Comparison of ENCODE assay signal across 24 cellular contexts in the genomic region with DNA sequence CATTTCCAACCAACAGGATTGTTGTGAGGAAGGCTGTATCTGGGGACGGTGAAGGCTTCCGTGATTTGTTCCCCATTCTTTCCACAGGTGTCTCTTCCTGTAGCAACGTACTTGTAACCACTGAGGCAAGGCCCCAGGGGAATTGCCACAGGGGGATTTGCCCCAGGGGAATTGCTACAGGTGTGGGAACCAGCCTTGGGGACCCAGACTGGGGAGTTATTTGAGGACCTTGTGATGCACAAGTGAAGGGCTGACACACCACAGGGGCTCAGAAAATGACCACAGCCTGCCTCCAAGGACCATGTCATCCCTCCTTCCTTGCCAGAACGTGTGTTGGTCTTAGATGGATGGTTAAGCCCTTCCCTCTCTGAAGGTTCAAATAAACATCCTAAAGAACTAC.
DNase-seq lines count a peak whose midpoint lies in the region; ATAC-seq, FAIRE-seq and TF ChIP-seq lines count a peak whose summit lies in the region.
"Had no signal": no experiment of that assay in that cellular context is flagged by ENCODE, and none has a peak within 500 bp of the region (broad histone marks: within the 10 kb centered on the region; RNA-seq: fewer than 3 reads in every experiment).

No MANE protein-coding gene starts in this region.

- H2BK120ac ChIP-seq in IMR-90 (ENCODE audit: low read depth, low read length), result peak overlapping the region; percentile 89

- peak overlapping the region; percentile 82 for H4K91ac ChIP-seq in IMR-90 (ENCODE audit: insufficient read depth, low read depth, low read length)

- BruUV-seq in IMR-90 (replicated peaks; lab: Mats Ljungman, UMichigan), result no TSS peak

- no peak overlapping the region for H3K9ac ChIP-seq in BLaER1 treated with 17β-estradiol and CSF1 and Interleukin-3, amounts not matched to agents 10 nM and 100 nM
- no peak overlapping the region for H3K9ac ChIP-seq in IMR-90 (ENCODE audit: low read depth, low read length)

- H2BK20ac ChIP-seq in IMR-90 (ENCODE audit: low read depth, low read length), result peak overlapping the region; percentile 89

- intact Hi-C loops in IMR-90 (cut with micrococcal nuclease), result no loop called here

- peak overlapping the region in 1 of 2 experiments; percentile 69; a peak in 2 of 4 replicates for H4K8ac ChIP-seq in IMR-90 (ENCODE audit: low read depth in 2 of 2, low read length in 2 of 2)

- H3K9me3 Mint-ChIP-seq in glutamatergic neuron (ENCODE audit: unreplicated experiment), result no peaks in the 10 kb centered on the region
- H3K9me3 Mint-ChIP-seq in activated CD4-positive, alpha-beta memory T cell treated with anti-CD3 and anti-CD28 coated beads, Interleukin-2, amount 10 ng/mL, durations not matched to agents 7 days and 5 days, result no peaks in the 10 kb centered on the region

- H2BK15ac ChIP-seq in IMR-90 (ENCODE audit: low read depth, low read length), result peak overlapping the region; percentile 95

- no peak overlapping the region for H3K23ac ChIP-seq in IMR-90 (ENCODE audit: low read depth, low read length)

- in situ Hi-C loops in IMR-90 (cut with MboI; ENCODE audit: low sequenced_read_pairs), result no loop called here

- H3K9me3 ChIP-seq in BLaER1 treated with 17β-estradiol and CSF1 and Interleukin-3, amounts not matched to agents 10 nM and 100 nM (replicated peaks in 1 of 11), result no peaks in the 10 kb centered on the region
- no peaks in the 10 kb centered on the region for H3K9me3 ChIP-seq in IMR-90 (ENCODE audit: control insufficient read depth, insufficient read depth, low read length)
- H3K9me3 ChIP-seq: BE2C had no signal

- H3K27me3 ChIP-seq in BLaER1 treated with 17β-estradiol and CSF1 and Interleukin-3, amounts not matched to agents 10 nM and 100 nM, result no peaks in the 10 kb centered on the region
- H3K27me3 ChIP-seq in IMR-90 (ENCODE audit: control insufficient read depth, insufficient read depth, low read length), result no peaks in the 10 kb centered on the region

- H3K4me3 Mint-ChIP-seq in glutamatergic neuron (ENCODE audit: unreplicated experiment), result no peak overlapping the region
- no peak overlapping the region for H3K4me3 Mint-ChIP-seq in activated CD4-positive, alpha-beta memory T cell treated with anti-CD3 and anti-CD28 coated beads, Interleukin-2, amount 10 ng/mL, durations not matched to agents 7 days and 5 days
- H3K4me3 Mint-ChIP-seq: CD14-positive monocyte; CD4-positive, alpha-beta memory T cell; CD8-positive, alpha-beta memory T cell had no signal

- H3K4me2 ChIP-seq in BLaER1 treated with 17β-estradiol and CSF1 and Interleukin-3, amounts not matched to agents 10 nM and 100 nM, result peak overlapping the region in 9 of 11 experiments; percentile 7 to 79 (median 52); a peak in 15 of 22 replicates
- no peak overlapping the region for H3K4me2 ChIP-seq in IMR-90 (ENCODE audit: low read depth, low read length)

- no peak overlapping the region for H3K27ac Mint-ChIP-seq in glutamatergic neuron (ENCODE audit: unreplicated experiment)
- no peak overlapping the region for H3K27ac Mint-ChIP-seq in activated CD4-positive, alpha-beta memory T cell treated with anti-CD3 and anti-CD28 coated beads, Interleukin-2, amount 10 ng/mL, durations not matched to agents 7 days and 5 days
- H3K27ac Mint-ChIP-seq: CD14-positive monocyte; CD4-positive, alpha-beta memory T cell; CD4-positive, CD25-positive, alpha-beta regulatory T cell; CD8-positive, alpha-beta memory T cell had no signal

- no peaks in the 10 kb centered on the region for H3K4me1 Mint-ChIP-seq in glutamatergic neuron (ENCODE audit: low read depth, unreplicated experiment)
- H3K4me1 Mint-ChIP-seq in activated CD4-positive, alpha-beta memory T cell treated with anti-CD3 and anti-CD28 coated beads, Interleukin-2, amount 10 ng/mL, durations not matched to agents 7 days and 5 days, result no peaks in the 10 kb centered on the region
- H3K4me1 Mint-ChIP-seq: CD14-positive monocyte; CD4-positive, alpha-beta memory T cell; CD8-positive, alpha-beta memory T cell had no signal

- H3K4me1 ChIP-seq in BLaER1 treated with 17β-estradiol and CSF1 and Interleukin-3, amounts not matched to agents 10 nM and 100 nM, result peaks cover 0 to 13% (median 11%) of the 10 kb centered on the region in 10 experiments; a peak in 13 of 20 replicates
- peaks cover 24% of the 10 kb centered on the region for H3K4me1 ChIP-seq in IMR-90 (ENCODE audit: control insufficient read depth, insufficient read depth, low read length)
- H3K4me1 ChIP-seq: BE2C had no signal

- POLR2A ChIA-PET in IMR-90 (lab: Charles Lee; ENCODE audit: unreplicated experiment), result no interaction called here
- POLR2A ChIA-PET in activated CD4-positive, alpha-beta memory T cell treated with anti-CD3 and anti-CD28 coated beads, Interleukin-2, amount 10 ng/mL, durations not matched to agents 7 days and 5 days (lab: Charles Lee), result no interaction called here

- no peaks in the 10 kb centered on the region for H4K20me1 ChIP-seq in BLaER1 treated with 17β-estradiol and CSF1 and Interleukin-3, amounts not matched to agents 10 nM and 100 nM
- H4K20me1 ChIP-seq in IMR-90 (ENCODE audit: insufficient read depth, low read length), result no peaks in the 10 kb centered on the region

- H3K56ac ChIP-seq in IMR-90 (ENCODE audit: extremely low read depth, insufficient read depth, low read length), result no peak overlapping the region

- no peak for DNase-seq in IMR-90
- DNase-seq in urothelium cell line (ENCODE audit: low spot score), result no peak
- no peak for DNase-seq in glutamatergic neuron
- no peak for DNase-seq in activated CD4-positive, alpha-beta memory T cell treated with anti-CD3 and anti-CD28 coated beads, Interleukin-2, amount 10 ng/mL, durations not matched to agents 7 days and 5 days
- DNase-seq: 8988T; ACHN; BE2C; C1 segment of cervical spinal cord; CD4-positive, alpha-beta memory T cell; CD4-positive, CD25-positive, alpha-beta regulatory T cell; CD8-positive, alpha-beta memory T cell; COR-L47; DMS 273 treated with DMSO at 0.1 percent for 48 hours; DMS153; DMS53; DMS79; GF-D8 had no signal

- peak overlapping the region; percentile 96 for H2AK5ac ChIP-seq in IMR-90 (ENCODE audit: low read depth, low read length)

- no peaks in the 10 kb centered on the region for H3K79me1 ChIP-seq in IMR-90 (ENCODE audit: low read depth in 1 of 2, low read length in 2 of 2)

- H3K9me1 ChIP-seq in IMR-90 (ENCODE audit: insufficient read depth, low read length), result peaks cover 12% of the 10 kb centered on the region; the same call in 1 of the 2 replicates

- H2AFZ ChIP-seq in IMR-90 (replicated peaks; ENCODE audit: low read length, poor library complexity), result no peak overlapping the region

- H3K36me3 Mint-ChIP-seq in glutamatergic neuron (ENCODE audit: unreplicated experiment), result no peaks in the 10 kb centered on the region
- H3K36me3 Mint-ChIP-seq in activated CD4-positive, alpha-beta memory T cell treated with anti-CD3 and anti-CD28 coated beads, Interleukin-2, amount 10 ng/mL, durations not matched to agents 7 days and 5 days (ENCODE audit: low read depth), result no peaks in the 10 kb centered on the region
- H3K36me3 Mint-ChIP-seq: CD14-positive monocyte; CD4-positive, alpha-beta memory T cell; CD4-positive, CD25-positive, alpha-beta regulatory T cell had no signal

- peak overlapping the region; percentile 65 for H3K4ac ChIP-seq in IMR-90 (ENCODE audit: low read depth, low read length)

- TF ChIP-seq CTCF in IMR-90 (conservative IDR thresholded peaks at IDR 0.05; ENCODE audit: low read depth, low read length) (no peak), glutamatergic neuron (IDR thresholded peaks at IDR 0.05; ENCODE audit: partially characterized antibody, unreplicated experiment) (no peak)

- H3K27me3 Mint-ChIP-seq in glutamatergic neuron (ENCODE audit: unreplicated experiment), result no peaks in the 10 kb centered on the region
- peaks cover 13% of the 10 kb centered on the region for H3K27me3 Mint-ChIP-seq in activated CD4-positive, alpha-beta memory T cell treated with anti-CD3 and anti-CD28 coated beads, Interleukin-2, amount 10 ng/mL, durations not matched to agents 7 days and 5 days

- no peak overlapping the region for H3K27ac ChIP-seq in BLaER1 treated with 17β-estradiol and CSF1 and Interleukin-3, amounts not matched to agents 10 nM and 100 nM
- H3K27ac ChIP-seq in IMR-90 (ENCODE audit: insufficient read depth, low read length), result peak overlapping the region; percentile 12; the same call in 1 of the 2 replicates

- dilution Hi-C loops in IMR-90 (cut with HindIII; ENCODE audit: low sequenced_read_pairs, unreplicated experiment), result no loop called here

- ATAC-seq in IMR-90 (ENCODE audit: low read depth) (no peak), GM19452 (IDR thresholded peaks at IDR 0.05; ENCODE audit: unreplicated experiment) (no peak)

- no peaks in the 10 kb centered on the region for H3K36me3 ChIP-seq in BLaER1 treated with 17β-estradiol and CSF1 and Interleukin-3, amounts not matched to agents 10 nM and 100 nM
- H3K36me3 ChIP-seq in IMR-90 (ENCODE audit: control insufficient read depth, insufficient read depth, low read length), result no peaks in the 10 kb centered on the region
- H3K36me3 ChIP-seq: BE2C had no signal

- peak; percentile 35 for FAIRE-seq in urothelium cell line (lab: Jason Lieb, UNC)
- FAIRE-seq: A204.1, G401.6, GM12891, GM19239 had no signal

- no peak overlapping the region for H2AK9ac ChIP-seq in IMR-90 (replicated peaks; ENCODE audit: low read depth, low read length, poor library complexity)

- TF ChIP-seq RAD21 in IMR-90 (IDR thresholded peaks at IDR 0.05; ENCODE audit: low read length), result no peak

- CTCF ChIA-PET in IMR-90 (lab: Yijun Ruan, JAX), result no interaction called here
- CTCF ChIA-PET in activated CD4-positive, alpha-beta memory T cell treated with anti-CD3 and anti-CD28 coated beads, Interleukin-2, amount 10 ng/mL, durations not matched to agents 7 days and 5 days (lab: Charles Lee), result no interaction called here

- WGBS in IMR-90 (ENCODE audit: extremely low coverage in 2 of 2, insufficient read length in 1 of 2), 2 experiments, result no CpG with 5 or more reads among the region's 4 CpGs

- no peak overlapping the region for H3K4me3 ChIP-seq in BLaER1 treated with 17β-estradiol and CSF1 and Interleukin-3, amounts not matched to agents 10 nM and 100 nM
- no peak overlapping the region for H3K4me3 ChIP-seq in IMR-90 (ENCODE audit: insufficient read depth, low read depth, low read length)

- peak overlapping the region; percentile 52 for H4K5ac ChIP-seq in IMR-90 (ENCODE audit: low read depth, low read length)

- no peak overlapping the region for H2BK5ac ChIP-seq in IMR-90 (ENCODE audit: low read depth, low read length, poor library complexity, severe bottlenecking)

- H3K18ac ChIP-seq in IMR-90 (ENCODE audit: low read depth, low read length), result peak overlapping the region; percentile 82

- no peak for TF ChIP-seq POLR2A in IMR-90 (IDR thresholded peaks at IDR 0.05; ENCODE audit: low read depth, low read length)

- H3K14ac ChIP-seq in IMR-90 (replicated peaks; ENCODE audit: low read depth, low read length), result peak overlapping the region; percentile 74

TF ChIP-seq in IMR-90, 13 proteins besides CTCF, POLR2A, EP300 and RAD21:
- TF ChIP-seq RFX5 (IDR thresholded peaks at IDR 0.05; ENCODE audit: low read depth, low read length) (no peak), SMC3 (IDR thresholded peaks at IDR 0.05; ENCODE audit: low read depth, low read length) (no peak), MAZ (IDR thresholded peaks at IDR 0.05; ENCODE audit: borderline replicate concordance, low read depth, low read length) (no peak), CHD1 (IDR thresholded peaks at IDR 0.05; ENCODE audit: low read depth, low read length) (no peak)
